8 cellular contexts compared by ENCODE assay signal in the genomic region with DNA sequence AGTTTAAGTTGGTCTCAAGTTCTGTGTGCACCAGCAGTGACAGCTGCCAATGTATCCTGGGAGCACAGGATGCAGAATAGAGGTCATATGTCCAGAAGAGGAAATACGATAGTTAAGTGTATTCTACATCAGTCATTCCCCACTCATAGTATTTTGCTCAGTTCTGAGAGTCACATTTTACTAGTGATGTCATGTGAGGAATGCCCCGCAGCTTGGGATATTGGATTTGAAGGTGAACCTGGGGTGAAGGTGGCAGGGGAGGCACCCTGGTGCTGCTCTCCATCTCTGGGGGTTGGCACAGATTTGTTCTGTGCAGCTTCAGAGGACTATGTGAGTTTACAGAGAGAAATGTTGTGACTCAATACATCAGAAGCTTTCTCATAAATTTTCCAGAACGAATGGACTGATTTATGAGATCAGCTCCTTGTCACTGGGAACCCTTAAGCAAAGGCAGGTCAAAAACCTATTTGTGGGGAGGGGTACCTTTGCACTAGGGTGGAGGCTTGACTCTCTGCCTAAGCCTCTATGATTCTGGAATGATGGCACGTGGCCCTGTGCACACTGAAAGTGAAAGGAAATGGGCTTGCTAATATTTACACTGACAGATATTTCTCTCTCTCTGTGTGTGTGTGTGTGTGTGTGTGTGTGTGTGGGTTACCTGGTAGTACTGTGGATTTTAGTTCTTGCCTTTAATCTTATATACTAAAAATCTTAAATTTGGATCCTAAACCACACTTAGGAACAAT.
DNase-seq lines count a peak whose midpoint lies in the region; ATAC-seq and TF ChIP-seq lines count a peak whose summit lies in the region.

No MANE protein-coding gene starts in this region.

- H3K36me3 Mint-ChIP-seq in activated CD8-positive, alpha-beta memory T cell treated with anti-CD3 and anti-CD28 coated beads, Interleukin-2, amount 10 ng/mL, durations not matched to agents 7 days and 5 days = peaks cover 13% of the 10 kb centered on the region

- H3K36me3 ChIP-seq in BLaER1 (no peaks in the 10 kb centered on the region), right lobe of liver (no peaks in the 10 kb centered on the region)

- CTCF ChIA-PET in activated CD8-positive, alpha-beta memory T cell treated with anti-CD3 and anti-CD28 coated beads, Interleukin-2, amount 10 ng/mL, durations not matched to agents 7 days and 5 days (lab: Charles Lee) = interaction anchor here (1.2 kb wide), 1 partner anchor 14 kb away, joined by 3 read pairs; no protein-coding TSS in a partner anchor

- H3K9ac ChIP-seq in BLaER1 = peak overlapping the region; percentile 53; the same call in 1 of the 2 replicates

- H3K4me2 ChIP-seq in BLaER1 = peak overlapping the region; percentile 85

- peaks cover 3% of the 10 kb centered on the region for H3K9me3 Mint-ChIP-seq in activated CD8-positive, alpha-beta memory T cell treated with anti-CD3 and anti-CD28 coated beads, Interleukin-2, amount 10 ng/mL, durations not matched to agents 7 days and 5 days (ENCODE audit: low read depth)

- DNase-seq in HL-60 (ENCODE audit: low read depth in 1 of 2, low spot score in 1 of 2) (peak in 1 of 2 experiments; percentile 15), right lobe of liver (peak; percentile 49 to 71 (median 64)), GM10266 (ENCODE audit: extremely low spot score) (no peak), MV-4-11 (lab: John Stamatoyannopoulos, UW) (no peak), Ammon's horn (ENCODE audit: low spot score) (no peak)
- peak; percentile 54 for DNase-seq in activated CD8-positive, alpha-beta memory T cell treated with anti-CD3 and anti-CD28 coated beads, Interleukin-2, amount 10 ng/mL, durations not matched to agents 7 days and 5 days

- peak overlapping the region; percentile 4 for H3K4me3 Mint-ChIP-seq in activated CD8-positive, alpha-beta memory T cell treated with anti-CD3 and anti-CD28 coated beads, Interleukin-2, amount 10 ng/mL, durations not matched to agents 7 days and 5 days

- H3K27me3 Mint-ChIP-seq in activated CD8-positive, alpha-beta memory T cell treated with anti-CD3 and anti-CD28 coated beads, Interleukin-2, amount 10 ng/mL, durations not matched to agents 7 days and 5 days = no peaks in the 10 kb centered on the region

- intact Hi-C loops in right lobe of liver (cut with DNase I) = no loop called here

- peak; percentile 67 for ATAC-seq in GM19438 (IDR thresholded peaks at IDR 0.05; ENCODE audit: low read depth, unreplicated experiment)
- peak; percentile 39 for ATAC-seq in activated CD8-positive, alpha-beta memory T cell treated with anti-CD3 and anti-CD28 coated beads, Interleukin-2, amount 10 ng/mL, durations not matched to agents 7 days and 5 days
- peak; percentile 96 to 97 (median 97) for ATAC-seq in right lobe of liver

- no peaks in the 10 kb centered on the region for H3K27me3 ChIP-seq in BLaER1
- H3K27me3 ChIP-seq in HL-60 (ENCODE audit: insufficient read depth, poor library complexity, severe bottlenecking) = no peaks in the 10 kb centered on the region
- H3K27me3 ChIP-seq in right lobe of liver = no peaks in the 10 kb centered on the region

- TF ChIP-seq CTCF in HL-60 (IDR thresholded peaks at IDR 0.05; ENCODE audit: insufficient read depth, low read length) (no peak), right lobe of liver (IDR thresholded peaks at IDR 0.05) (no peak), GM10266 (IDR thresholded peaks at IDR 0.05; ENCODE audit: control insufficient read depth, insufficient read depth, low read depth, missing control alignments) (no peak)

- no peak for TF ChIP-seq POLR2A in right lobe of liver (IDR thresholded peaks at IDR 0.05)

- H3K9me3 ChIP-seq in BLaER1 = peaks cover 16% of the 10 kb centered on the region
- no peaks in the 10 kb centered on the region for H3K9me3 ChIP-seq in right lobe of liver

- H3K27ac Mint-ChIP-seq in activated CD8-positive, alpha-beta memory T cell treated with anti-CD3 and anti-CD28 coated beads, Interleukin-2, amount 10 ng/mL, durations not matched to agents 7 days and 5 days = peak overlapping the region; percentile 91

- H3K4me1 Mint-ChIP-seq in activated CD8-positive, alpha-beta memory T cell treated with anti-CD3 and anti-CD28 coated beads, Interleukin-2, amount 10 ng/mL, durations not matched to agents 7 days and 5 days = peaks cover 29% of the 10 kb centered on the region

- H4K20me1 ChIP-seq in BLaER1 = no peaks in the 10 kb centered on the region

- H3K4me1 ChIP-seq in BLaER1 = peaks cover 32% of the 10 kb centered on the region
- peaks cover 0 to 15% (median 4%) of the 10 kb centered on the region in 4 donors for H3K4me1 ChIP-seq in right lobe of liver

- 4% methylated on average over 4 of the region's 4 CpGs for WGBS in right lobe of liver (ENCODE audit: insufficient coverage, low coverage, low lambda C conversion rate, missing lambda C conversion rate)

- H3K4me3 ChIP-seq in BLaER1 (no peak overlapping the region), HL-60 (replicated peaks; ENCODE audit: insufficient read depth, low read length) (no peak overlapping the region), right lobe of liver (peak overlapping the region in 1 of 3 donors; percentile 27)

- peak overlapping the region; percentile 75 for H3K27ac ChIP-seq in BLaER1
- peak overlapping the region; percentile 85 for H3K27ac ChIP-seq in HL-60 (replicated peaks)
- peak overlapping the region in 2 of 3 donors; percentile 26 to 48 for H3K27ac ChIP-seq in right lobe of liver

Comparison
In these comparisons a context has a peak if more than half of its experiments do, and no peak if none do; other contexts are left out.
1. ATAC-seq: peak in every context shown above with its lines; median percentile 97 in right lobe of liver; 67 in GM19438; 39 in activated CD8-positive, alpha-beta memory T cell treated with anti-CD3 and anti-CD28 coated beads, Interleukin-2, amount 10 ng/mL, durations not matched to agents 7 days and 5 days.
2. DNase-seq: peak in activated CD8-positive, alpha-beta memory T cell treated with anti-CD3 and anti-CD28 coated beads, Interleukin-2, amount 10 ng/mL, durations not matched to agents 7 days and 5 days (single experiment) and right lobe of liver (3 of 3); none in GM10266 (single experiment), MV-4-11 (single experiment) and Ammon's horn (single experiment).
3. Peak in every context shown above with its lines, with median percentiles within 50 percentile points of each other: H3K27ac ChIP-seq.